8 cellular contexts compared by ENCODE assay signal in genomic region chr6:116101790-116102189, GRCh38. TPM values are rescaled to one million over a fixed set of nuclear protein-coding genes. Genes with fewer than 3 reads are reported as not detected.
DNase-seq lines count a peak whose midpoint lies in the region; ATAC-seq and TF ChIP-seq lines count a peak whose summit lies in the region.

No MANE protein-coding gene starts in this region.

- no peak for ATAC-seq in activated naive CD8-positive, alpha-beta T cell treated with anti-CD3 and anti-CD28 coated beads, Interleukin-2, amount 50 U/mL, for 24 hours
- ATAC-seq in left lung: no peak

- WGBS in thymus: 67% methylated on average over 2 of the region's 2 CpGs

- DNase-seq in activated CD4-positive, alpha-beta T cell treated with anti-CD3 and anti-CD28 coated beads, Interleukin-2, amount 10 ng/mL, durations not matched to agents 7 days and 5 days: no peak
- no peak for DNase-seq in activated CD4-positive, alpha-beta T cell treated with anti-CD3 and anti-CD28 coated beads, Interleukin-2, amount 50 U/mL, for 1 hour
- DNase-seq in activated naive CD8-positive, alpha-beta T cell treated with anti-CD3 and anti-CD28 coated beads, Interleukin-2, amount 50 U/mL, for 24 hours: no peak
- no peak for DNase-seq in left lung
- no peak for DNase-seq in ecto neural progenitor cell (ENCODE audit: low spot score)
- no peak for DNase-seq in HuH-7 (ENCODE audit: low spot score)
- DNase-seq in AG08395 (ENCODE audit: low spot score): no peak

- no peaks in the 10 kb centered on the region for H3K9me3 ChIP-seq in left lung
- peaks cover 1% of the 10 kb centered on the region for H3K9me3 ChIP-seq in thymus (ENCODE audit: control insufficient read depth)

- H3K36me3 ChIP-seq in left lung (no peaks in the 10 kb centered on the region), thymus (ENCODE audit: control insufficient read depth, insufficient read depth) (no peaks in the 10 kb centered on the region)

- intact Hi-C loops in left lung (cut with DNase I): no loop called here

- H3K27me3 ChIP-seq in left lung (no peaks in the 10 kb centered on the region), thymus (ENCODE audit: control insufficient read depth, insufficient read depth) (no peaks in the 10 kb centered on the region)

- peaks cover 4% of the 10 kb centered on the region for H3K27me3 Mint-ChIP-seq in activated CD4-positive, alpha-beta T cell treated with anti-CD3 and anti-CD28 coated beads, Interleukin-2, amount 10 ng/mL, durations not matched to agents 7 days and 5 days
- no peaks in the 10 kb centered on the region for H3K27me3 Mint-ChIP-seq in activated naive CD8-positive, alpha-beta T cell treated with anti-CD3 and anti-CD28 coated beads, Interleukin-2, amount 50 U/mL, for 24 hours

- POLR2A ChIA-PET in activated CD4-positive, alpha-beta T cell treated with anti-CD3 and anti-CD28 coated beads, Interleukin-2, amount 10 ng/mL, durations not matched to agents 7 days and 5 days (lab: Charles Lee): no interaction called here

- peaks cover under 1% of the 10 kb centered on the region for H3K9me3 Mint-ChIP-seq in activated CD4-positive, alpha-beta T cell treated with anti-CD3 and anti-CD28 coated beads, Interleukin-2, amount 10 ng/mL, durations not matched to agents 7 days and 5 days
- H3K9me3 Mint-ChIP-seq in activated naive CD8-positive, alpha-beta T cell treated with anti-CD3 and anti-CD28 coated beads, Interleukin-2, amount 50 U/mL, for 24 hours: no peaks in the 10 kb centered on the region

- H3K4me3 Mint-ChIP-seq in activated CD4-positive, alpha-beta T cell treated with anti-CD3 and anti-CD28 coated beads, Interleukin-2, amount 10 ng/mL, durations not matched to agents 7 days and 5 days: peak overlapping the region; percentile 83
- H3K4me3 Mint-ChIP-seq in activated naive CD8-positive, alpha-beta T cell treated with anti-CD3 and anti-CD28 coated beads, Interleukin-2, amount 50 U/mL, for 24 hours: peak overlapping the region; percentile 87

- peaks cover 9% of the 10 kb centered on the region for H3K36me3 Mint-ChIP-seq in activated CD4-positive, alpha-beta T cell treated with anti-CD3 and anti-CD28 coated beads, Interleukin-2, amount 10 ng/mL, durations not matched to agents 7 days and 5 days (ENCODE audit: low read depth)
- peaks cover 7% of the 10 kb centered on the region for H3K36me3 Mint-ChIP-seq in activated naive CD8-positive, alpha-beta T cell treated with anti-CD3 and anti-CD28 coated beads, Interleukin-2, amount 50 U/mL, for 24 hours (ENCODE audit: low read depth)

- CTCF ChIA-PET in activated CD4-positive, alpha-beta T cell treated with anti-CD3 and anti-CD28 coated beads, Interleukin-2, amount 10 ng/mL, durations not matched to agents 7 days and 5 days (lab: Charles Lee): interaction anchor here (0.8 to 1.6 kb wide), 5 partner anchors 10 to 89 kb away, joined by 3 to 6 read pairs (median 4); no protein-coding TSS in a partner anchor

- peak overlapping the region; percentile 88 for H3K27ac Mint-ChIP-seq in activated CD4-positive, alpha-beta T cell treated with anti-CD3 and anti-CD28 coated beads, Interleukin-2, amount 10 ng/mL, durations not matched to agents 7 days and 5 days
- H3K27ac Mint-ChIP-seq in activated naive CD8-positive, alpha-beta T cell treated with anti-CD3 and anti-CD28 coated beads, Interleukin-2, amount 50 U/mL, for 24 hours: peak overlapping the region; percentile 68

- H3K27ac ChIP-seq in left lung (no peak overlapping the region), thymus (ENCODE audit: low read depth) (no peak overlapping the region)

- no peak for TF ChIP-seq CTCF in left lung (IDR thresholded peaks at IDR 0.05)

- H3K4me1 Mint-ChIP-seq in activated CD4-positive, alpha-beta T cell treated with anti-CD3 and anti-CD28 coated beads, Interleukin-2, amount 10 ng/mL, durations not matched to agents 7 days and 5 days: peaks cover 50% of the 10 kb centered on the region
- H3K4me1 Mint-ChIP-seq in activated naive CD8-positive, alpha-beta T cell treated with anti-CD3 and anti-CD28 coated beads, Interleukin-2, amount 50 U/mL, for 24 hours: peaks cover 65% of the 10 kb centered on the region

- H3K4me3 ChIP-seq in left lung (peak overlapping the region; percentile 77 to 79), thymus (ENCODE audit: low read length) (peak overlapping the region; percentile 88)

- H3K4me1 ChIP-seq in left lung (peaks cover 21 to 64% of the 10 kb centered on the region in 2 donors), thymus (ENCODE audit: control insufficient read depth, insufficient read depth, low read length) (peaks cover 7% of the 10 kb centered on the region)

RNA-seq across cellular contexts. Expression of gene NT5DC1, which starts 1.1 kb away (rescaled TPM):
- total RNA-seq in activated CD4-positive, alpha-beta T cell treated with anti-CD3 and anti-CD28 coated beads, Interleukin-2, amount 10 ng/mL, durations not matched to agents 7 days and 5 days: 10 to 100 TPM; 30.2 to 31.7 TPM
- total RNA-seq in left lung: 10 to 100 TPM; 36.9 to 48.3 TPM
- 14.1 TPM for polyA plus RNA-seq in thymus

RNA-seq across cellular contexts. Expression of gene COL10A1, which starts 24.1 kb away (rescaled TPM):
- not detected for total RNA-seq in activated CD4-positive, alpha-beta T cell treated with anti-CD3 and anti-CD28 coated beads, Interleukin-2, amount 10 ng/mL, durations not matched to agents 7 days and 5 days
- 10 to 100 TPM in 1 of 2 donors, not detected in 1; 26.6 TPM for total RNA-seq in left lung
- polyA plus RNA-seq in thymus: 0.21 TPM

RNA-seq across cellular contexts. Expression of gene FRK, which starts 41.1 kb away (rescaled TPM):
- total RNA-seq in activated CD4-positive, alpha-beta T cell treated with anti-CD3 and anti-CD28 coated beads, Interleukin-2, amount 10 ng/mL, durations not matched to agents 7 days and 5 days: under 1 TPM; 0.02 TPM
- 10 to 100 TPM in 1 of 2 donors, 1 to 10 TPM in 1; 8.5 to 16.1 TPM for total RNA-seq in left lung
- 0.98 TPM for polyA plus RNA-seq in thymus

Comparison
In these comparisons a context has a peak if more than half of its experiments do, and no peak if none do; other contexts are left out.
1. RNA of gene FRK, which starts 41.1 kb away (total RNA-seq): 8.5 to 16.1 TPM in left lung; 0.02 TPM in activated CD4-positive, alpha-beta T cell treated with anti-CD3 and anti-CD28 coated beads, Interleukin-2, amount 10 ng/mL, durations not matched to agents 7 days and 5 days; every median in the first group is over 4 times any median in the second.